Comparison of ENCODE assay signal across 1 cellular context in genomic region chr6:34525431-34526175, GRCh38.
TF ChIP-seq lines count a peak whose summit lies in the region.

No MANE protein-coding gene starts in this region.

TF ChIP-seq in K562, 482 proteins besides CTCF, POLR2A, EP300 and RAD21:
- no peak for TF ChIP-seq TBL1XR1 (IDR thresholded peaks at IDR 0.05; ENCODE audit: low read length in 2 of 2)
- TF ChIP-seq, protein P1, sequence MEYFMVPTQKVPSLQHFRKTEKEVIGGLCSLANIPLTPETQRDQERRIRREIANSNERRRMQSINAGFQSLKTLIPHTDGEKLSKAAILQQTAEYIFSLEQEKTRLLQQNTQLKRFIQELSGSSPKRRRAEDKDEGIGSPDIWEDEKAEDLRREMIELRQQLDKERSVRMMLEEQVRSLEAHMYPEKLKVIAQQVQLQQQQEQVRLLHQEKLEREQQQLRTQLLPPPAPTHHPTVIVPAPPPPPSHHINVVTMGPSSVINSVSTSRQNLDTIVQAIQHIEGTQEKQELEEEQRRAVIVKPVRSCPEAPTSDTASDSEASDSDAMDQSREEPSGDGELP (CRISPR knock-in tag; IDR thresholded peaks at IDR 0.05; ENCODE audit: borderline replicate concordance) = peak; percentile 25; the same call in 1 of the 2 replicates
TF ChIP-seq in K562: peak in this region for 1.
